8 cellular contexts compared by ENCODE assay signal in the genomic region with DNA sequence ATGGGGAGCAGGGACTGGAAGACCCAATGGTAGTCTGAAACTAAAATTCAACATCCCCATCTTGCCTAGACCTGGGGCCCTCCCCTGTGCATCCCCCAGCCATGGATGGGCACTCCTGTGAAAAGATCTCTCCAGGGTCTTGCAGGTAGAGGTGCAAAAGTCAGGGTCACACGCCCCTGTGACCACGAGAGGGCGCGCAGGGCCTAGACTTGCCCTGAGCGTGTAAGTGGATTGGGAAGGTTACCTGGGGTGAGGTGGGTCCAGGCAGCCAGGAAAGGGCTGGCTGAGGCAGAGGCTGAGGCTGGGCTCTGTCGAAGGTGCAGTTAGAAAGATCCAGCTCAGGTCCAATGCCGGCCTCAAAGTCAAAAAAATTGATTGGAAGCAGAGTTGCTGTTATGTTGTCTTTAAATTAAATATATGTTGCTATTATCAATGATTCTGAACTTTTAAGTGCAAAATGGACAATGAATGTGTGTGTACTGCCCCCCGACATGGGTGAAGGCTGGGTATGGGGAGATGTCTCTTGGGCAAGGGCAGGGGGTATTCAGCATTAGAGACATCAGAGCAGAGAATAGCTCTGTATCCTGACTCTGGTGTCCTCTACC. TPM values are rescaled to one million over a fixed set of nuclear protein-coding genes. Genes with fewer than 3 reads are reported as not detected.
DNase-seq lines count a peak whose midpoint lies in the region; ATAC-seq, FAIRE-seq and TF ChIP-seq lines count a peak whose summit lies in the region.

No MANE protein-coding gene starts in this region.

- H3K27ac ChIP-seq in SU-DHL-6 (ENCODE audit: low read depth, low read length) (no peak overlapping the region), keratinocyte (ENCODE audit: control insufficient read depth, insufficient read depth, low read length) (no peak overlapping the region)

- peaks cover 3% of the 10 kb centered on the region for H3K9me1 ChIP-seq in keratinocyte (ENCODE audit: control insufficient read depth, extremely low read depth, insufficient read depth, low read length)

- no peak overlapping the region for H3K4me2 ChIP-seq in SU-DHL-6 (ENCODE audit: low read depth, low read length, poor library complexity, severe bottlenecking)
- peak overlapping the region; percentile 48 for H3K4me2 ChIP-seq in keratinocyte (ENCODE audit: control insufficient read depth, extremely low read depth, insufficient read depth, low read depth, low read length)

- peak; percentile 81 for FAIRE-seq in keratinocyte (lab: Jason Lieb, UNC)

- ATAC-seq in HG02623 (IDR thresholded peaks at IDR 0.05; ENCODE audit: unreplicated experiment), result no peak
- ATAC-seq in HG03378 (IDR thresholded peaks at IDR 0.05; ENCODE audit: unreplicated experiment), result no peak

- no peaks in the 10 kb centered on the region for H3K9me2 ChIP-seq in SU-DHL-6 (replicated peaks; ENCODE audit: insufficient read depth, low read length)

- peak; percentile 88 for TF ChIP-seq CTCF in SU-DHL-6 (IDR thresholded peaks at IDR 0.05; ENCODE audit: insufficient read depth, low read length, poor library complexity, severe bottlenecking)
- peak; percentile 86 for TF ChIP-seq CTCF in astrocyte of the cerebellum (IDR thresholded peaks at IDR 0.05; ENCODE audit: low read depth, low read length, missing control alignments)
- peak; percentile 92 to 99 (median 94) for TF ChIP-seq CTCF in keratinocyte (optimal IDR thresholded peaks at IDR 0.05 in 1 of 3, IDR thresholded peaks at IDR 0.05 in 1 of 3, conservative IDR thresholded peaks at IDR 0.05 in 1 of 3; ENCODE audit: extremely low read depth in 1 of 3, insufficient read depth in 2 of 3, low read length in 3 of 3)

- no peaks in the 10 kb centered on the region for H3K79me2 ChIP-seq in SU-DHL-6 (ENCODE audit: insufficient read depth, low read length)
- no peaks in the 10 kb centered on the region for H3K79me2 ChIP-seq in keratinocyte (ENCODE audit: control insufficient read depth, insufficient read depth, low read length)

- in situ Hi-C loops in astrocyte of the cerebellum (cut with HindIII; ENCODE audit: low sequenced_read_pairs), result no loop called here

- peaks cover 17% of the 10 kb centered on the region for H3K4me1 ChIP-seq in keratinocyte (ENCODE audit: control insufficient read depth, extremely low read depth, insufficient read depth, low read length)

- H3K27me3 ChIP-seq in SU-DHL-6 (ENCODE audit: low read length) (no peaks in the 10 kb centered on the region), keratinocyte (ENCODE audit: control insufficient read depth, extremely low read depth, insufficient read depth, low read length) (peaks cover 25% of the 10 kb centered on the region)

- no peak overlapping the region for H2AFZ ChIP-seq in SU-DHL-6 (ENCODE audit: low read depth, low read length, severe bottlenecking)
- no peak overlapping the region for H2AFZ ChIP-seq in keratinocyte (ENCODE audit: control insufficient read depth, low read length)

- H3K36me3 ChIP-seq in SU-DHL-6 (ENCODE audit: low read length) (no peaks in the 10 kb centered on the region), keratinocyte (ENCODE audit: control insufficient read depth in 2 of 2, extremely low read depth in 1 of 2, insufficient read depth in 2 of 2, low read length in 2 of 2) (no peaks in the 10 kb centered on the region)

- H3F3A ChIP-seq in SU-DHL-6 (ENCODE audit: insufficient read depth), result no peaks in the 10 kb centered on the region

- DNase-seq in GM03348 (ENCODE audit: low spot score) (peak; percentile 72), Kasumi-1 (lab: John Stamatoyannopoulos, UW) (peak; percentile 13 to 44), astrocyte of the cerebellum (ENCODE audit: low read depth) (no peak), keratinocyte (ENCODE audit: low read depth, low spot score) (no peak)
- peak; percentile 22 to 64 (median 33) for DNase-seq in stimulated activated CD4-positive, alpha-beta T cell treated with anti-CD3 and anti-CD28 coated beads, TNF-alpha, amount 100 ng/mL, for 24 hours (ENCODE audit: low read depth in 3 of 3)

- H3K9ac ChIP-seq in SU-DHL-6 (ENCODE audit: low read length) (no peak overlapping the region), keratinocyte (ENCODE audit: control insufficient read depth, extremely low read depth, insufficient read depth, low read length) (peak overlapping the region; percentile 25)

- H3K9me3 ChIP-seq in SU-DHL-6 (ENCODE audit: insufficient read depth, low read length), result no peaks in the 10 kb centered on the region
- H3K9me3 ChIP-seq in keratinocyte (ENCODE audit: control insufficient read depth, low read depth, low read length), result peaks cover 2% of the 10 kb centered on the region

- H3K4me3 ChIP-seq in SU-DHL-6 (ENCODE audit: insufficient read depth, low read length, poor library complexity, severe bottlenecking) (no peak overlapping the region), astrocyte of the cerebellum (ENCODE audit: low read depth, low read length) (no peak overlapping the region), keratinocyte (ENCODE audit: control insufficient read depth in 2 of 3, extremely low read depth in 1 of 3, insufficient read depth in 2 of 3, low read depth in 1 of 3, low read length in 3 of 3) (no peak overlapping the region)

- H4K20me1 ChIP-seq in SU-DHL-6 (ENCODE audit: low read depth, low read length) (no peaks in the 10 kb centered on the region), keratinocyte (ENCODE audit: control insufficient read depth, extremely low read depth, insufficient read depth, low read length) (no peaks in the 10 kb centered on the region)

- dilution Hi-C loops in keratinocyte (cut with MboI; ENCODE audit: extremely low pct_ligation_motif_present, low sequenced_read_pairs), result no loop called here

RNA-seq across cellular contexts. Expression of gene POU2F3, which starts 4.8 kb away (rescaled TPM):
- 0.61 to 0.96 TPM (median 0.90 TPM) in 3 replicates for polyA plus RNA-seq in keratinocyte
- 3.2 TPM for polyA plus RNA-seq in keratinocyte (2011; ENCODE audit: low read depth)
- polyA plus RNA-seq in keratinocyte (2011; cell fraction: cytosol; rRNA removed), result 0.55 and 0.85 TPM in 2 replicates
- 0.45 and 1.5 TPM in 2 replicates for polyA plus RNA-seq in keratinocyte (2011; cell fraction: nucleus; rRNA removed)
- 0.89 and 9.7 TPM in 2 replicates for polyA plus RNA-seq in keratinocyte (2012; ENCODE audit: low replicate concordance)
- 1.2 to 1.6 TPM (median 1.2 TPM) in 3 replicates for polyA minus RNA-seq in keratinocyte
- polyA minus RNA-seq in keratinocyte (2011; cell fraction: cytosol; rRNA and poly(A)+ RNA removed), result not detected
- 0.62 and 0.63 TPM in 2 replicates for polyA minus RNA-seq in keratinocyte (2011; cell fraction: nucleus; rRNA and poly(A)+ RNA removed)

RNA-seq across cellular contexts. Expression of gene OAF, which starts 24.3 kb away (rescaled TPM):
- polyA plus RNA-seq in keratinocyte, result 10.9 to 21.0 TPM (median 11.2 TPM) in 3 replicates
- 1.9 TPM for polyA plus RNA-seq in keratinocyte (2011; ENCODE audit: low read depth)
- polyA plus RNA-seq in keratinocyte (2011; cell fraction: cytosol; rRNA removed), result 8.5 and 15.4 TPM in 2 replicates
- 11.1 and 15.6 TPM in 2 replicates for polyA plus RNA-seq in keratinocyte (2011; cell fraction: nucleus; rRNA removed)
- polyA plus RNA-seq in keratinocyte (2012; ENCODE audit: low replicate concordance), result 7.5 and 10.9 TPM in 2 replicates
- polyA minus RNA-seq in keratinocyte, result 8.6 to 13.2 TPM (median 9.1 TPM) in 3 replicates
- polyA minus RNA-seq in keratinocyte (2011; cell fraction: cytosol; rRNA and poly(A)+ RNA removed), result 31.3 TPM
- polyA minus RNA-seq in keratinocyte (2011; cell fraction: nucleus; rRNA and poly(A)+ RNA removed), result 8.5 and 10.3 TPM in 2 replicates

Comparison
In these comparisons a context has a peak if more than half of its experiments do, and no peak if none do; other contexts are left out.
1. DNase-seq: peak in GM03348 (single experiment), Kasumi-1 (2 of 2) and stimulated activated CD4-positive, alpha-beta T cell treated with anti-CD3 and anti-CD28 coated beads, TNF-alpha, amount 100 ng/mL, for 24 hours (3 of 3); none in astrocyte of the cerebellum (single experiment) and keratinocyte (single experiment).
2. Peak in every context shown above with its lines, with median percentiles within 50 percentile points of each other: CTCF ChIP-seq.